ENCODE assay signal across 8 cellular contexts in genomic region chr22:29202231-29203192, GRCh38. TPM values are rescaled to one million over a fixed set of nuclear protein-coding genes. Genes with fewer than 3 reads are reported as not detected.
DNase-seq lines count a peak whose midpoint lies in the region; ATAC-seq and TF ChIP-seq lines count a peak whose summit lies in the region.

No MANE protein-coding gene starts in this region.

- no peaks in the 10 kb centered on the region for H3K9me3 ChIP-seq in iPS DF 6.9 (ENCODE audit: control insufficient read depth, insufficient read depth, low read length)

- DNase-seq in AG10803 (ENCODE audit: low read depth) (peak; percentile 49), OCI-M1 (lab: John Stamatoyannopoulos, UW) (peak; percentile 73), iPS DF 6.9 (ENCODE audit: low read depth, low spot score) (peak; percentile 50), G401 (ENCODE audit: low spot score) (no peak)
- peak; percentile 12 for DNase-seq in activated gamma-delta T cell treated with anti-CD3 and anti-CD28 coated beads, Interleukin-2, amount 50 U/mL, for 16 hours (ENCODE audit: low read depth)
- DNase-seq in stimulated activated CD4-positive, alpha-beta T cell treated with anti-CD3 and anti-CD28 coated beads, Interleukin-4, amount 100 ng/mL, for 48 hours (ENCODE audit: low read depth in 2 of 2) = peak; percentile 43 to 57

- ATAC-seq in GM18520 (IDR thresholded peaks at IDR 0.05; ENCODE audit: unreplicated experiment) = peak; percentile 51
- peak; percentile 49 for ATAC-seq in HG03039 (IDR thresholded peaks at IDR 0.05; ENCODE audit: unreplicated experiment)

- no peaks in the 10 kb centered on the region for H3K27me3 ChIP-seq in iPS DF 6.9 (ENCODE audit: control insufficient read depth, insufficient read depth, low read length)

- no CpG with 5 or more reads among the region's 23 CpGs for WGBS in iPS DF 6.9 (ENCODE audit: insufficient coverage, insufficient read length)

- H3K4me3 ChIP-seq in AG10803 (ENCODE audit: low read length) (no peak overlapping the region), iPS DF 6.9 (ENCODE audit: low read length) (no peak overlapping the region)

- H3K27ac ChIP-seq in iPS DF 6.9 (ENCODE audit: low read length) = no peak overlapping the region

- in situ Hi-C loops in G401 (cut with HindIII; ENCODE audit: low sequenced_read_pairs) = no loop called here

- TF ChIP-seq CTCF in AG10803 (conservative IDR thresholded peaks at IDR 0.05; ENCODE audit: low read length) = peak; percentile 46

- no peaks in the 10 kb centered on the region for H3K36me3 ChIP-seq in iPS DF 6.9 (ENCODE audit: control insufficient read depth, insufficient read depth, low read length)

- H3K4me1 ChIP-seq in iPS DF 6.9 (ENCODE audit: control insufficient read depth, insufficient read depth, low read length) = peaks cover 4% of the 10 kb centered on the region

RNA-seq across cellular contexts. Expression of gene EMID1, which starts 3.2 kb away (rescaled TPM):
- total RNA-seq in G401 (2014; rRNA removed; shearing (Covaris generic)) = 7.9 and 20.7 TPM in 2 replicates
